8 cellular contexts compared by ENCODE assay signal in the genomic region with DNA sequence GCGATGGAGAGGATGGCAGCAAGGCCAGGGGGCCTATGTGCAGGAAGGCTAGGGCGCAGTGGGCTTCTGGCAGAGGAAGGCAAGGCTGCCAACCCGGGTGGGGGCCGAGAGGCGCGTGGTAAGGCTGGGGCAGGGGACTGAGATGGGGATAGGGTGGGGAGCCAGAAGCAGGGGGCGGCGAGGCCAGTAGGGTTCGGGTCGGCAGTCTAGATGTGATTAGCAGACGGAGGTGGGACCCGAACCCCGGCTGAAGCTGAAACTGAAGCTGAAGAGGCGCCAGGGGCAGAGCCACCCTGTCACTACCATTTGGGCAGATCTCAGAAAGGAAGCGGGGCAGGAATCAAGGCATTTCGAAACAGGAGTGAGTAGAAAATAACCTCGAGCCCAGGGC. TPM values are rescaled to one million over a fixed set of nuclear protein-coding genes. Genes with fewer than 3 reads are reported as not detected.
DNase-seq lines count a peak whose midpoint lies in the region; ATAC-seq, FAIRE-seq and TF ChIP-seq lines count a peak whose summit lies in the region.

No MANE protein-coding gene starts in this region.

- peak overlapping the region; percentile 87 for H3K9ac ChIP-seq in keratinocyte (ENCODE audit: control insufficient read depth, extremely low read depth, insufficient read depth, low read length)

- H3K4me1 Mint-ChIP-seq in MCF 10A (ENCODE audit: insufficient read depth, unreplicated experiment): peaks cover 12% of the 10 kb centered on the region

- intact Hi-C loops in MCF 10A (cut with micrococcal nuclease): no loop called here

- POLR2A ChIA-PET in MCF 10A (lab: Yijun Ruan, JAX): interaction anchor here (0.7 to 3.0 kb wide), 14 partner anchors 16 to 564 kb away, joined by 3 to 15 read pairs (median 4); partner anchors contain the start of genes ANGEL1, GSTZ1, POMT2 and VIPAS39

- dilution Hi-C loops in keratinocyte (cut with MboI; ENCODE audit: extremely low pct_ligation_motif_present, low sequenced_read_pairs): no loop called here

- no peak overlapping the region for H3K4me3 Mint-ChIP-seq in MCF 10A (ENCODE audit: unreplicated experiment)

- peak overlapping the region; percentile 94 for H3K4me2 ChIP-seq in keratinocyte (ENCODE audit: control insufficient read depth, extremely low read depth, insufficient read depth, low read depth, low read length)

- H3K9me1 ChIP-seq in keratinocyte (ENCODE audit: control insufficient read depth, extremely low read depth, insufficient read depth, low read length): no peaks in the 10 kb centered on the region

- H3K4me1 ChIP-seq in keratinocyte (ENCODE audit: control insufficient read depth, extremely low read depth, insufficient read depth, low read length): peaks cover 11% of the 10 kb centered on the region

- FAIRE-seq in keratinocyte (lab: Jason Lieb, UNC): no peak

- peaks cover 18% of the 10 kb centered on the region for H3K79me2 ChIP-seq in keratinocyte (ENCODE audit: control insufficient read depth, insufficient read depth, low read length)

- ATAC-seq in GM18858 (IDR thresholded peaks at IDR 0.05; ENCODE audit: unreplicated experiment): peak; percentile 1
- ATAC-seq in HG03066 (IDR thresholded peaks at IDR 0.05; ENCODE audit: low read depth, unreplicated experiment): peak; percentile 20

- no peaks in the 10 kb centered on the region for H3K27me3 ChIP-seq in keratinocyte (ENCODE audit: control insufficient read depth, extremely low read depth, insufficient read depth, low read length)

- no peaks in the 10 kb centered on the region for H3K36me3 ChIP-seq in keratinocyte (ENCODE audit: control insufficient read depth in 2 of 2, extremely low read depth in 1 of 2, insufficient read depth in 2 of 2, low read length in 2 of 2)

- CTCF ChIA-PET in MCF 10A (lab: Yijun Ruan, JAX): interaction anchor here (1.0 to 1.3 kb wide), 2 partner anchors 9 to 224 kb away, joined by 3 to 8 read pairs; no protein-coding TSS in a partner anchor

- H3K9me3 ChIP-seq in keratinocyte (ENCODE audit: control insufficient read depth, low read depth, low read length): no peaks in the 10 kb centered on the region

- peak overlapping the region; percentile 75 to 84 (median 82) for H3K4me3 ChIP-seq in keratinocyte (ENCODE audit: control insufficient read depth in 2 of 3, extremely low read depth in 1 of 3, insufficient read depth in 2 of 3, low read depth in 1 of 3, low read length in 3 of 3)

- peak overlapping the region; percentile 95 for H2AFZ ChIP-seq in keratinocyte (ENCODE audit: control insufficient read depth, low read length)

- TF ChIP-seq CTCF in MCF 10A (IDR thresholded peaks at IDR 0.05; ENCODE audit: unreplicated experiment) (no peak), keratinocyte (optimal IDR thresholded peaks at IDR 0.05 in 1 of 3, IDR thresholded peaks at IDR 0.05 in 1 of 3, conservative IDR thresholded peaks at IDR 0.05 in 1 of 3; ENCODE audit: extremely low read depth in 1 of 3, insufficient read depth in 2 of 3, low read length in 3 of 3) (no peak)

- no TSS peak for BruUV-seq in MCF 10A (replicated peaks; lab: Mats Ljungman, UMichigan)

- no peak overlapping the region for H3K27ac Mint-ChIP-seq in MCF 10A (ENCODE audit: low read depth, unreplicated experiment)

- no peaks in the 10 kb centered on the region for H4K20me1 ChIP-seq in keratinocyte (ENCODE audit: control insufficient read depth, extremely low read depth, insufficient read depth, low read length)

- H3K27ac ChIP-seq in keratinocyte (ENCODE audit: control insufficient read depth, insufficient read depth, low read length): peak overlapping the region; percentile 79

- no peaks in the 10 kb centered on the region for H3K36me3 Mint-ChIP-seq in MCF 10A (ENCODE audit: insufficient read depth, unreplicated experiment)

- no peaks in the 10 kb centered on the region for H3K27me3 Mint-ChIP-seq in MCF 10A (ENCODE audit: insufficient read depth, unreplicated experiment)

- H3K9me3 Mint-ChIP-seq in MCF 10A (ENCODE audit: unreplicated experiment): no peaks in the 10 kb centered on the region

- DNase-seq in A172 (ENCODE audit: low spot score) (peak; percentile 0), SK-N-DZ (ENCODE audit: low spot score) (peak; percentile 17), MCF 10A (ENCODE audit: unreplicated experiment) (peak; percentile 21), keratinocyte (ENCODE audit: low read depth, low spot score) (no peak), cerebellum (ENCODE audit: low spot score) (no peak)
- DNase-seq in stimulated activated CD4-positive, alpha-beta T cell treated with anti-CD3 and anti-CD28 coated beads, Interleukin-1b, Interleukin-23, amount 100 ng/mL, for 48 hours: peak; percentile 35

RNA-seq across cellular contexts. Expression of gene TMED8, which starts 0.5 kb away (rescaled TPM):
- 11.1 and 11.5 TPM in 2 replicates for total RNA-seq in A172 (2014; rRNA removed; shearing (Covaris generic))
- 16.4 and 16.6 TPM in 2 replicates for polyA plus RNA-seq in SK-N-DZ (2014; cell fraction: cytosol; rRNA removed)
- 11.7 and 14.1 TPM in 2 replicates for polyA plus RNA-seq in SK-N-DZ (2014; cell fraction: nucleus; rRNA removed)
- total RNA-seq in MCF 10A (2022) (9.3 and 12.9 TPM in 2 replicates), cerebellum (17.1 TPM)
- polyA plus RNA-seq in keratinocyte: 5.4 to 7.3 TPM (median 6.1 TPM) in 3 replicates
- 1.1 TPM for polyA plus RNA-seq in keratinocyte (2011; ENCODE audit: low read depth)
- 3.4 and 6.0 TPM in 2 replicates for polyA plus RNA-seq in keratinocyte (2011; cell fraction: cytosol; rRNA removed)
- 6.5 and 7.4 TPM in 2 replicates for polyA plus RNA-seq in keratinocyte (2011; cell fraction: nucleus; rRNA removed)
- polyA plus RNA-seq in keratinocyte (2012; ENCODE audit: low replicate concordance): 2.9 and 4.9 TPM in 2 replicates
- 7.0 to 9.5 TPM (median 7.3 TPM) in 3 replicates for polyA minus RNA-seq in keratinocyte
- 4.2 TPM for polyA minus RNA-seq in keratinocyte (2011; cell fraction: cytosol; rRNA and poly(A)+ RNA removed)
- polyA minus RNA-seq in keratinocyte (2011; cell fraction: nucleus; rRNA and poly(A)+ RNA removed): 5.2 and 10.3 TPM in 2 replicates

RNA-seq across cellular contexts. Expression of gene SAMD15, which starts 0.8 kb away (rescaled TPM):
- 1.9 and 2.7 TPM in 2 replicates for total RNA-seq in A172 (2014; rRNA removed; shearing (Covaris generic))
- 0.16 and 0.27 TPM in 2 replicates for polyA plus RNA-seq in SK-N-DZ (2014; cell fraction: cytosol; rRNA removed)
- 0.70 and 1.1 TPM in 2 replicates for polyA plus RNA-seq in SK-N-DZ (2014; cell fraction: nucleus; rRNA removed)
- total RNA-seq in MCF 10A (2022): 0.81 and 0.86 TPM in 2 replicates
- 0.23 to 0.77 TPM (median 0.46 TPM) in 3 replicates for polyA plus RNA-seq in keratinocyte
- 0.16 TPM for polyA plus RNA-seq in keratinocyte (2011; ENCODE audit: low read depth)
- polyA plus RNA-seq in keratinocyte (2011; cell fraction: cytosol; rRNA removed): 0.34 TPM in 2 replicates
- 0.37 and 0.76 TPM in 2 replicates for polyA plus RNA-seq in keratinocyte (2011; cell fraction: nucleus; rRNA removed)
- 0.20 and 0.62 TPM in 2 replicates for polyA plus RNA-seq in keratinocyte (2012; ENCODE audit: low replicate concordance)
- 0.35 TPM in 1 of 3 replicates, not detected in the others for polyA minus RNA-seq in keratinocyte
- polyA minus RNA-seq in keratinocyte (2011; cell fraction: cytosol; rRNA and poly(A)+ RNA removed): not detected
- polyA minus RNA-seq in keratinocyte (2011; cell fraction: nucleus; rRNA and poly(A)+ RNA removed): not detected in 2 replicates
- 5.2 TPM for total RNA-seq in cerebellum

RNA-seq across cellular contexts. Expression of gene NOXRED1, which starts 46.9 kb away (rescaled TPM):
- not detected in 2 replicates for total RNA-seq in A172 (2014; rRNA removed; shearing (Covaris generic))
- 0.28 TPM in 1 of 2 replicates, not detected in the other for polyA plus RNA-seq in SK-N-DZ (2014; cell fraction: cytosol; rRNA removed)
- polyA plus RNA-seq in SK-N-DZ (2014; cell fraction: nucleus; rRNA removed): 0.52 and 1.0 TPM in 2 replicates
- total RNA-seq in MCF 10A (2022) (0.58 and 1.4 TPM in 2 replicates), cerebellum (0.82 TPM)
- polyA plus RNA-seq in keratinocyte: 0.15 to 0.66 TPM (median 0.33 TPM) in 3 replicates
- not detected for polyA plus RNA-seq in keratinocyte (2011; ENCODE audit: low read depth)
- polyA plus RNA-seq in keratinocyte (2011; cell fraction: cytosol; rRNA removed): 0.05 and 0.13 TPM in 2 replicates
- 0.63 and 1.0 TPM in 2 replicates for polyA plus RNA-seq in keratinocyte (2011; cell fraction: nucleus; rRNA removed)
- 0.09 and 0.44 TPM in 2 replicates for polyA plus RNA-seq in keratinocyte (2012; ENCODE audit: low replicate concordance)
- polyA minus RNA-seq in keratinocyte: 0.26 to 1.2 TPM in 2 of 3 replicates, not detected in the other
- polyA minus RNA-seq in keratinocyte (2011; cell fraction: cytosol; rRNA and poly(A)+ RNA removed): not detected
- polyA minus RNA-seq in keratinocyte (2011; cell fraction: nucleus; rRNA and poly(A)+ RNA removed): 0.32 and 1.1 TPM in 2 replicates

RNA-seq across cellular contexts. Expression of gene GSTZ1, which starts 55.5 kb away (rescaled TPM):
- 28.6 and 30.4 TPM in 2 replicates for total RNA-seq in A172 (2014; rRNA removed; shearing (Covaris generic))
- polyA plus RNA-seq in SK-N-DZ (2014; cell fraction: cytosol; rRNA removed): 50.7 and 50.8 TPM in 2 replicates
- polyA plus RNA-seq in SK-N-DZ (2014; cell fraction: nucleus; rRNA removed): 37.9 and 41.5 TPM in 2 replicates
- total RNA-seq in MCF 10A (2022): 36.8 and 40.1 TPM in 2 replicates
- polyA plus RNA-seq in keratinocyte: 15.6 to 24.3 TPM (median 20.6 TPM) in 3 replicates
- 14.5 TPM for polyA plus RNA-seq in keratinocyte (2011; ENCODE audit: low read depth)
- 16.7 and 31.0 TPM in 2 replicates for polyA plus RNA-seq in keratinocyte (2011; cell fraction: cytosol; rRNA removed)
- polyA plus RNA-seq in keratinocyte (2011; cell fraction: nucleus; rRNA removed): 19.7 and 24.2 TPM in 2 replicates
- 18.5 and 24.2 TPM in 2 replicates for polyA plus RNA-seq in keratinocyte (2012; ENCODE audit: low replicate concordance)
- 7.9 to 22.5 TPM (median 11.3 TPM) in 3 replicates for polyA minus RNA-seq in keratinocyte
- 11.1 TPM for polyA minus RNA-seq in keratinocyte (2011; cell fraction: cytosol; rRNA and poly(A)+ RNA removed)
- polyA minus RNA-seq in keratinocyte (2011; cell fraction: nucleus; rRNA and poly(A)+ RNA removed): 7.0 and 7.6 TPM in 2 replicates
- 9.3 TPM for total RNA-seq in cerebellum

RNA-seq across cellular contexts. Expression of gene POMT2, which starts 55.7 kb away (rescaled TPM):
- total RNA-seq in A172 (2014; rRNA removed; shearing (Covaris generic)): 13.7 and 14.5 TPM in 2 replicates
- polyA plus RNA-seq in SK-N-DZ (2014; cell fraction: cytosol; rRNA removed): 6.2 and 20.3 TPM in 2 replicates
- polyA plus RNA-seq in SK-N-DZ (2014; cell fraction: nucleus; rRNA removed): 35.5 and 76.9 TPM in 2 replicates
- total RNA-seq in MCF 10A (2022) (32.1 and 33.0 TPM in 2 replicates), cerebellum (21.9 TPM)
- 13.9 to 21.1 TPM (median 17.4 TPM) in 3 replicates for polyA plus RNA-seq in keratinocyte
- polyA plus RNA-seq in keratinocyte (2011; ENCODE audit: low read depth): 5.9 TPM
- 7.8 and 12.1 TPM in 2 replicates for polyA plus RNA-seq in keratinocyte (2011; cell fraction: cytosol; rRNA removed)
- 45.5 and 48.6 TPM in 2 replicates for polyA plus RNA-seq in keratinocyte (2011; cell fraction: nucleus; rRNA removed)
- polyA plus RNA-seq in keratinocyte (2012; ENCODE audit: low replicate concordance): 8.9 and 14.5 TPM in 2 replicates
- 17.2 to 38.2 TPM (median 24.0 TPM) in 3 replicates for polyA minus RNA-seq in keratinocyte
- 12.9 TPM for polyA minus RNA-seq in keratinocyte (2011; cell fraction: cytosol; rRNA and poly(A)+ RNA removed)
- polyA minus RNA-seq in keratinocyte (2011; cell fraction: nucleus; rRNA and poly(A)+ RNA removed): 22.6 and 31.8 TPM in 2 replicates

Comparison
In these comparisons a context has a peak if more than half of its experiments do, and no peak if none do; other contexts are left out.
1. DNase-seq: peak in A172 (single experiment), SK-N-DZ (single experiment), MCF 10A (single experiment) and stimulated activated CD4-positive, alpha-beta T cell treated with anti-CD3 and anti-CD28 coated beads, Interleukin-1b, Interleukin-23, amount 100 ng/mL, for 48 hours (single experiment); none in keratinocyte (single experiment) and cerebellum (single experiment).